23 cellular contexts compared by ENCODE assay signal in genomic region chr12:127480775-127481314, GRCh38.
"Had no signal": no experiment of that assay in that cellular context is flagged by ENCODE, and none has a peak within 500 bp of the region (broad histone marks: within the 10 kb centered on the region; RNA-seq: fewer than 3 reads in every experiment).

No MANE protein-coding gene starts in this region.

- H3K4me1 ChIP-seq: body of pancreas, heart right ventricle, prostate gland, right atrium auricular region, stomach, suprapubic skin, tibial nerve had no signal

- H3K4me1 Mint-ChIP-seq: activated CD8-positive, alpha-beta memory T cell treated with anti-CD3 and anti-CD28 coated beads, Interleukin-2, amount 10 ng/mL, durations not matched to agents 7 days and 5 days; activated naive CD4-positive, alpha-beta T cell treated with anti-CD3 and anti-CD28 coated beads, Interleukin-2, amount 50 U/mL, for 24 hours had no signal

- H3K27me3 Mint-ChIP-seq: activated CD4-positive, alpha-beta T cell treated with anti-CD3 and anti-CD28 coated beads, Interleukin-2, amount 10 ng/mL, durations not matched to agents 24 days and 14 days; activated CD8-positive, alpha-beta memory T cell treated with anti-CD3 and anti-CD28 coated beads, Interleukin-2, amount 10 ng/mL, durations not matched to agents 7 days and 5 days; activated CD8-positive, alpha-beta T cell treated with anti-CD3 and anti-CD28 coated beads for 36 hours; activated naive CD4-positive, alpha-beta T cell treated with anti-CD3 and anti-CD28 coated beads, Interleukin-2, amount 50 U/mL, for 24 hours; natural killer cell treated with Interleukin-12 subunit alpha and Interleukin-12 subunit beta and Interleukin-15 and Interleukin-18, amount 100 ng/mL, for 72 hours had no signal

- H3K4me3 ChIP-seq: body of pancreas, cardiac muscle cell, heart right ventricle, prostate gland, right atrium auricular region, stomach, suprapubic skin, tibial nerve had no signal

- ATAC-seq: activated CD8-positive, alpha-beta memory T cell treated with anti-CD3 and anti-CD28 coated beads, Interleukin-2, amount 10 ng/mL, durations not matched to agents 7 days and 5 days; activated CD8-positive, alpha-beta T cell treated with anti-CD3 and anti-CD28 coated beads for 36 hours; body of pancreas; heart right ventricle; left lobe of liver; natural killer cell treated with Interleukin-12 subunit alpha and Interleukin-12 subunit beta and Interleukin-15 and Interleukin-18, amount 100 ng/mL, for 72 hours had no signal

- H3K36me3 ChIP-seq: cardiac muscle cell, heart right ventricle, prostate gland, right atrium auricular region, stomach, suprapubic skin, tibial nerve had no signal

- H3K4me3 Mint-ChIP-seq: activated CD4-positive, alpha-beta T cell treated with anti-CD3 and anti-CD28 coated beads, Interleukin-2, amount 10 ng/mL, durations not matched to agents 24 days and 14 days; activated CD8-positive, alpha-beta memory T cell treated with anti-CD3 and anti-CD28 coated beads, Interleukin-2, amount 10 ng/mL, durations not matched to agents 7 days and 5 days; activated CD8-positive, alpha-beta T cell treated with anti-CD3 and anti-CD28 coated beads for 36 hours; activated naive CD4-positive, alpha-beta T cell treated with anti-CD3 and anti-CD28 coated beads, Interleukin-2, amount 50 U/mL, for 24 hours; natural killer cell treated with Interleukin-12 subunit alpha and Interleukin-12 subunit beta and Interleukin-15 and Interleukin-18, amount 100 ng/mL, for 72 hours; T-helper 1 cell treated with Interleukin-12 subunit alpha and Interleukin-12 subunit beta and Interleukin-4 antibody, amounts not matched to agents 30 μg/mL and 1 μg/mL, for 36 hours had no signal

- H3K9me3 Mint-ChIP-seq: activated CD4-positive, alpha-beta T cell treated with anti-CD3 and anti-CD28 coated beads, Interleukin-2, amount 10 ng/mL, durations not matched to agents 24 days and 14 days; activated naive CD4-positive, alpha-beta T cell treated with anti-CD3 and anti-CD28 coated beads, Interleukin-2, amount 50 U/mL, for 24 hours; T-helper 1 cell treated with Interleukin-12 subunit alpha and Interleukin-12 subunit beta and Interleukin-4 antibody, amounts not matched to agents 30 μg/mL and 1 μg/mL, for 36 hours had no signal

- H3K9me3 ChIP-seq: body of pancreas, heart right ventricle, prostate gland, right atrium auricular region had no signal

- H3K36me3 Mint-ChIP-seq: activated CD8-positive, alpha-beta memory T cell treated with anti-CD3 and anti-CD28 coated beads, Interleukin-2, amount 10 ng/mL, durations not matched to agents 7 days and 5 days; activated naive CD4-positive, alpha-beta T cell treated with anti-CD3 and anti-CD28 coated beads, Interleukin-2, amount 50 U/mL, for 24 hours; natural killer cell treated with Interleukin-12 subunit alpha and Interleukin-12 subunit beta and Interleukin-15 and Interleukin-18, amount 100 ng/mL, for 72 hours had no signal

- DNase-seq: activated CD4-positive, alpha-beta T cell treated with anti-CD3 and anti-CD28 coated beads, Interleukin-2, amount 10 ng/mL, durations not matched to agents 24 days and 14 days; activated CD8-positive, alpha-beta memory T cell treated with anti-CD3 and anti-CD28 coated beads, Interleukin-2, amount 10 ng/mL, durations not matched to agents 7 days and 5 days; activated CD8-positive, alpha-beta T cell treated with anti-CD3 and anti-CD28 coated beads for 36 hours; activated gamma-delta T cell treated with Interleukin-2 at 50 U/mL for 16 hours; activated T-cell treated with anti-CD3 and anti-CD28 coated beads for 4 hours; anterior cingulate cortex; body of pancreas; heart right ventricle; midbrain; stimulated activated CD4-positive, alpha-beta T cell treated with anti-CD3 and anti-CD28 coated beads, Interleukin-12 subunit alpha, Interleukin-12 subunit beta, amount 100 ng/mL, for 4 hours; stomach; T1000 had no signal

- FAIRE-seq: keratinocyte, urothelium cell line had no signal

- H3K27ac Mint-ChIP-seq: activated CD4-positive, alpha-beta T cell treated with anti-CD3 and anti-CD28 coated beads, Interleukin-2, amount 10 ng/mL, durations not matched to agents 24 days and 14 days; activated CD8-positive, alpha-beta memory T cell treated with anti-CD3 and anti-CD28 coated beads, Interleukin-2, amount 10 ng/mL, durations not matched to agents 7 days and 5 days; activated CD8-positive, alpha-beta T cell treated with anti-CD3 and anti-CD28 coated beads for 36 hours; activated naive CD4-positive, alpha-beta T cell treated with anti-CD3 and anti-CD28 coated beads, Interleukin-2, amount 50 U/mL, for 24 hours; natural killer cell treated with Interleukin-12 subunit alpha and Interleukin-12 subunit beta and Interleukin-15 and Interleukin-18, amount 100 ng/mL, for 72 hours; T-helper 1 cell treated with Interleukin-12 subunit alpha and Interleukin-12 subunit beta and Interleukin-4 antibody, amounts not matched to agents 30 μg/mL and 1 μg/mL, for 36 hours had no signal
